1 cellular context compared by ENCODE assay signal in genomic region chr13:41054212-41054877, GRCh38.
TF ChIP-seq lines count a peak whose summit lies in the region.

No MANE protein-coding gene starts in this region.

TF ChIP-seq in GM12878, 131 proteins besides CTCF, POLR2A, EP300 and RAD21:
- TF ChIP-seq RBBP5 (conservative IDR thresholded peaks at IDR 0.05): no peak
- TF ChIP-seq SMARCA5 (IDR thresholded peaks at IDR 0.05): peak; percentile 60; the same call in 1 of the 2 replicates
- no peak for TF ChIP-seq CBX5 (IDR thresholded peaks at IDR 0.05; ENCODE audit: low read depth)
- no peak for TF ChIP-seq GATAD2B (conservative IDR thresholded peaks at IDR 0.05; ENCODE audit: low read depth)
- no peak for TF ChIP-seq ASH2L (IDR thresholded peaks at IDR 0.05; ENCODE audit: borderline replicate concordance, low read depth)
- no peak for TF ChIP-seq ZBED1 (IDR thresholded peaks at IDR 0.05; ENCODE audit: borderline replicate concordance)
- peak; percentile 35; the same call in 1 of the 2 replicates for TF ChIP-seq RUNX3 (IDR thresholded peaks at IDR 0.05; ENCODE audit: low read length)
- no peak for TF ChIP-seq PKNOX1 (IDR thresholded peaks at IDR 0.05)
- TF ChIP-seq POU2F2 (IDR thresholded peaks at IDR 0.05; ENCODE audit: borderline replicate concordance, low read depth, low read length): no peak
- TF ChIP-seq NKRF (conservative IDR thresholded peaks at IDR 0.05): no peak
- no peak for TF ChIP-seq SUPT20H (IDR thresholded peaks at IDR 0.05; ENCODE audit: borderline replicate concordance, control insufficient read depth, low read depth, low read length)
- no peak for TF ChIP-seq ETV6 (conservative IDR thresholded peaks at IDR 0.05 in 1 of 2, IDR thresholded peaks at IDR 0.05 in 1 of 2; ENCODE audit: borderline replicate concordance in 1 of 2, low read depth in 1 of 2)
- 0 out of 2 replicates have a peak, but pooled peaks have one; percentile 73 for TF ChIP-seq CHD1 (IDR thresholded peaks at IDR 0.05; ENCODE audit: low read depth, low read length)
- TF ChIP-seq ZBTB33 (IDR thresholded peaks at IDR 0.05): no peak
- TF ChIP-seq PAX8 (IDR thresholded peaks at IDR 0.05): no peak
- no peak for TF ChIP-seq MEF2A (IDR thresholded peaks at IDR 0.05; ENCODE audit: insufficient read depth, low read depth, low read length)
- no peak for TF ChIP-seq POLR2AphosphoS2 (IDR thresholded peaks at IDR 0.05; ENCODE audit: low read depth, low read length)
- TF ChIP-seq SMC3 (IDR thresholded peaks at IDR 0.05; ENCODE audit: borderline replicate concordance, low read length): peak; percentile 64; the same call in 1 of the 2 replicates
- no peak for TF ChIP-seq EZH2 (IDR thresholded peaks at IDR 0.05; ENCODE audit: borderline replicate concordance, control insufficient read depth, low read depth, low read length)
- no peak for TF ChIP-seq MYC (IDR thresholded peaks at IDR 0.05; ENCODE audit: insufficient read depth, insufficient read length, insufficient replicate concordance, low read length, severe bottlenecking)
- TF ChIP-seq BHLHE40 (IDR thresholded peaks at IDR 0.05; ENCODE audit: borderline replicate concordance in 1 of 2, low read depth in 2 of 2, low read length in 1 of 2): 0 out of 4 replicates have a peak, but pooled peaks of 1 of the 2 experiments have one; percentile 36
- TF ChIP-seq HSF1 (IDR thresholded peaks at IDR 0.05; ENCODE audit: low read depth, low read length): no peak
- TF ChIP-seq TCF7 (IDR thresholded peaks at IDR 0.05; ENCODE audit: borderline replicate concordance): no peak
- no peak for TF ChIP-seq SIX5 (IDR thresholded peaks at IDR 0.05; ENCODE audit: low read depth, low read length, severe bottlenecking)
- no peak for TF ChIP-seq BMI1 (IDR thresholded peaks at IDR 0.05; ENCODE audit: borderline replicate concordance)
- no peak for TF ChIP-seq WRNIP1 (IDR thresholded peaks at IDR 0.05; ENCODE audit: borderline replicate concordance, low read depth, low read length)
- TF ChIP-seq SIN3A (IDR thresholded peaks at IDR 0.05; ENCODE audit: low read depth, low read length): 0 out of 2 replicates have a peak, but pooled peaks have one; percentile 49
- TF ChIP-seq EED (IDR thresholded peaks at IDR 0.05; ENCODE audit: low read depth): no peak
- TF ChIP-seq ZNF217 (IDR thresholded peaks at IDR 0.05): no peak
- no peak for TF ChIP-seq MTA2 (IDR thresholded peaks at IDR 0.05; ENCODE audit: low read depth)
- TF ChIP-seq PML (IDR thresholded peaks at IDR 0.05; ENCODE audit: low read length): no peak
- peak; percentile 32; the same call in 1 of the 2 replicates for TF ChIP-seq ZNF24 (IDR thresholded peaks at IDR 0.05)
- TF ChIP-seq MXI1 (IDR thresholded peaks at IDR 0.05; ENCODE audit: low read depth, low read length): peak; percentile 44; the same call in 1 of the 2 replicates
- no peak for TF ChIP-seq RB1 (IDR thresholded peaks at IDR 0.05; ENCODE audit: borderline replicate concordance)
- no peak for TF ChIP-seq ZNF622 (IDR thresholded peaks at IDR 0.05)
- no peak for TF ChIP-seq HDGF (IDR thresholded peaks at IDR 0.05)
- 0 out of 2 replicates have a peak, but pooled peaks have one; percentile 49 for TF ChIP-seq YY1 (IDR thresholded peaks at IDR 0.05; ENCODE audit: low read depth, low read length)
- TF ChIP-seq ESRRA (IDR thresholded peaks at IDR 0.05; ENCODE audit: low read length): no peak
- no peak for TF ChIP-seq E4F1 (IDR thresholded peaks at IDR 0.05; ENCODE audit: borderline replicate concordance, partially characterized antibody)
TF ChIP-seq in GM12878: peak in this region for 9.
